ENCODE assay signal across 8 cellular contexts in the genomic region with DNA sequence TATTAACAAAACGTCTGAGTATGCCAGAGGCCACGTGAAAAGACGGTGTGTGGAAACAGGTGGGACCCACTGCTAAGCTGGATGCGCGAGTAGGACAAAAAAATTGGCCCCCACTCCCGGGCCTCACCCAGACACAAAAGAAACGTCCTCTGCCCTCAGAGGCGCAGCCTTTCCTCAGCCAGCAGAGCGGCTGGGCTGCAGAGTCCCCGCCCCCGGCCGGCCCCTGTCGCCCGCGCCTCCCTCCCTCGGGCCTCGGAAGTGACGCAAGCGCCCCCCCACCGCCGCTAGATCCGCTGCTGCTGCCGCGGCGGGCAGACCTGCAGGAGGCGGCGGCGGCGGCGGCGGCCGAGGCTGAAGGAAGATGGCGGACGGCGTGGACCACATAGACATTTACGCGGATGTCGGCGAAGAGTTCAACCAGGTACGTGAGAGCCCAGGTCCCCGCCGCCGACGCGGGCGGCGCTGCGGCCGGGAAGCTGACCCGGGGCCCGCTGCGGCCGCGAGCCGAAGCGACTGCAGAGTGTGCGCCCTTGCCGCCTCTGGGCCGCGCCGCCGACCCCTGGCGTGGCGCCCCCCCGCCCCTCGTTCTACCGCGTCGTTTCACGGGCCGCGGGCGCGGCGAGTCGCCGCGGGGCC.
DNase-seq lines count a peak whose midpoint lies in the region; ATAC-seq and TF ChIP-seq lines count a peak whose summit lies in the region.

A gene with protein sequence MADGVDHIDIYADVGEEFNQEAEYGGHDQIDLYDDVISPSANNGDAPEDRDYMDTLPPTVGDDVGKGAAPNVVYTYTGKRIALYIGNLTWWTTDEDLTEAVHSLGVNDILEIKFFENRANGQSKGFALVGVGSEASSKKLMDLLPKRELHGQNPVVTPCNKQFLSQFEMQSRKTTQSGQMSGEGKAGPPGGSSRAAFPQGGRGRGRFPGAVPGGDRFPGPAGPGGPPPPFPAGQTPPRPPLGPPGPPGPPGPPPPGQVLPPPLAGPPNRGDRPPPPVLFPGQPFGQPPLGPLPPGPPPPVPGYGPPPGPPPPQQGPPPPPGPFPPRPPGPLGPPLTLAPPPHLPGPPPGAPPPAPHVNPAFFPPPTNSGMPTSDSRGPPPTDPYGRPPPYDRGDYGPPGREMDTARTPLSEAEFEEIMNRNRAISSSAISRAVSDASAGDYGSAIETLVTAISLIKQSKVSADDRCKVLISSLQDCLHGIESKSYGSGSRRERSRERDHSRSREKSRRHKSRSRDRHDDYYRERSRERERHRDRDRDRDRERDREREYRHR (plus strand): TSS at position 284 of the 636 bp plus-strand sequence. CDS start 78 bp downstream, at position 362.

- DNase-seq in AML-193 (lab: John Stamatoyannopoulos, UW) (peak; percentile 87 to 91), NCI-H446 treated with DMSO at 0.1 percent for 48 hours (lab: John Stamatoyannopoulos, UW) (peak; percentile 83), islet precursor cell (peak; percentile 99)
- peak; percentile 91 to 92 for DNase-seq in central memory CD8-positive, alpha-beta T cell (ENCODE audit: low spot score in 2 of 2)
- peak; percentile 97 for DNase-seq in stimulated activated CD4-positive, alpha-beta T cell treated with anti-CD3 and anti-CD28 coated beads, Interleukin-12 subunit alpha, Interleukin-12 subunit beta, amount 100 ng/mL, for 4 hours

- no peaks in the 10 kb centered on the region for H3K9me3 Mint-ChIP-seq in central memory CD8-positive, alpha-beta T cell

- peak within 1 kb of the TSS; percentile 100 for H3K4me3 Mint-ChIP-seq in central memory CD8-positive, alpha-beta T cell

- H3K36me3 Mint-ChIP-seq in central memory CD8-positive, alpha-beta T cell (ENCODE audit: insufficient read depth) = peaks cover 20% of the 10 kb centered on the region

- H3K27me3 Mint-ChIP-seq in central memory CD8-positive, alpha-beta T cell = no peaks in the 10 kb centered on the region

- peak; percentile 82 for ATAC-seq in HG03378 (IDR thresholded peaks at IDR 0.05; ENCODE audit: unreplicated experiment)
- ATAC-seq in activated CD4-positive, CD25-positive, alpha-beta regulatory T cell treated with anti-CD3 and anti-CD28 coated beads, Interleukin-2, amount 50 U/mL, for 24 hours = peak; percentile 94 to 96
- peak; percentile 90 for ATAC-seq in central memory CD8-positive, alpha-beta T cell (replicated peaks; ENCODE audit: extremely low read depth, poor library complexity, severe bottlenecking)

- peak; percentile 92 for TF ChIP-seq POLR2A in GM19099 (IDR thresholded peaks at IDR 0.05; ENCODE audit: extremely low read depth, insufficient read length, low read depth)

- H3K27ac Mint-ChIP-seq in central memory CD8-positive, alpha-beta T cell (ENCODE audit: low read depth) = peak within 1 kb of the TSS; percentile 99

- H3K4me1 Mint-ChIP-seq in central memory CD8-positive, alpha-beta T cell = peaks cover 38% of the 10 kb centered on the region

Comparison
In these comparisons a context has a peak if more than half of its experiments do, and no peak if none do; other contexts are left out.
1. Peak in every context shown above with its lines: DNase-seq and ATAC-seq.